12 cellular contexts compared by ENCODE assay signal in the genomic region with DNA sequence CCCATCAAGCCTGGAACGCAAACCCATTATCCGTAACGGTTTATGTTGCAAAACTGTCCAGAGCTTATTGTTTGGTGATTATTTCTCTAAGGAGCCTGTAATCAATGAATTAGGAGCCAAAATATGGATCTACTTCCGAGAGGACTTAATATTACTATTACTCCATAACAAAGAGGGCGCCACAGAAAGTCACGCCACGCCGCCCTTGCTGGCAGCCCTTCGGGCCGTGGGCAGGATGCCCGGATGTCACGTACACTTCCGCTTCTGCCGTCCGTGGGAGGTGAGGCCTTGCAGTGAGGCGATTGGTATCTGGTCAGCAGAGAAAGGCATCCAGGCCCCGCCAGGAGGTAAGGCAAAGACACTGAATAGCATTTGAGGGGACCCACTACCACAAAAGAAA. TPM values are rescaled to one million over a fixed set of nuclear protein-coding genes. Genes with fewer than 3 reads are reported as not detected.
"Had no signal": no experiment of that assay in that cellular context is flagged by ENCODE, and none has a peak within 500 bp of the region (broad histone marks: within the 10 kb centered on the region; RNA-seq: fewer than 3 reads in every experiment).

A gene with protein sequence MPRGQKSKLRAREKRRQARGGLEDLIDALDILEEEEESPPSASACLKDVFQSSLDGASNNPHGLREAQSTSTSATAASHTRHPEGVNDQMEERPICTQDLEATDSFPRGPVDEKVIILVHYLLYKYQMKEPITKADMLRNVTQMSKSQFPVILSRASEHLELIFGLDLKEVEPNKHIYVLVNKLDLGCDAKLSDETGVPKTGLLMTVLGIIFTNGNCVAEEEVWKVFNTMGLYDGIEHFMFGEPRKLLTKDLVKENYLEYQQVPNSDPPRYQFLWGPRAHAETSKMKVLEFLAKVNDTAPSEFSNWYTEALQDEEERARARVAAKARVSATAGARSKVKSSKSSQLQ (plus strand): TSS at position 301 of the 400 bp plus-strand sequence. CDS start 13,317 bp downstream, outside the sequence.

- H3K4me2 ChIP-seq: GM23338 had no signal

- H3K27ac ChIP-seq: GM23248 had no signal

- H3K4me3 ChIP-seq: GM23248, GM23338, HAP-1 had no signal

- ATAC-seq: GM23338, HCT116 had no signal

- H2AFZ ChIP-seq: GM23248, GM23338 had no signal

- H3K9me3 ChIP-seq: HAP-1 had no signal

- H3K4me1 ChIP-seq: HAP-1 had no signal

- DNase-seq: GM23248, GOT3, H9, HCEC 1CT, HFFc6 had no signal

- FAIRE-seq: H1, H54 had no signal

- H3K9ac ChIP-seq: GM23248 had no signal

- H3K36me3 ChIP-seq: HAP-1 had no signal

RNA-seq across cellular contexts. Expression of the gene that starts here (rescaled TPM):
- total RNA-seq: GM23248, GM23338, H1, H4, H7, H9, HFFc6 had no signal
- polyA plus RNA-seq: GM23248, GM23338, H1 had no signal
